1 cellular context compared by ENCODE assay signal in the genomic region with DNA sequence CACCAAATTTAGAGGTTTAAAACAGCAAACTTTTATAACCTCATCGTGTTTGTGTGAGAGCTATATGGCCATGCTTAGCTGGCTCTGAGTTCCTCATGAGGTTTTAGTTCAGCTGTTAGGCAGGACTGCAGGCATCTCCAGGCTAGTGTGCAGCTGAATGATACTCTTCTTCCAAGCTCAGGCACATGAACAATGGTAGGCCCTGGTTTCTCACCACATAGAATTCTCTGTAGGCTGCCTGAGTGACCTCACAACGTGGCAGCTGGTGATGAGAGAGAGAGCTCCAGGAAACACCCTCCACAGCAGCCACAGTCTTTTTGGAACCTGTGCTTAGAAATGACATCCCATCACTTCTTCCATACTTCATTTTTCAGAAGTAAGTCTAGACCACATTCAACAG.
TF ChIP-seq lines count a peak whose summit lies in the region.

No MANE protein-coding gene starts in this region.

TF ChIP-seq in H1, 55 proteins besides CTCF, POLR2A, EP300 and RAD21:
- TF ChIP-seq GABPA (IDR thresholded peaks at IDR 0.05; ENCODE audit: borderline replicate concordance, insufficient read depth, low read length) = no peak
